In genomic region chr1:116910379-116911165, GRCh38 we compare ENCODE assay signal across 7 cellular contexts. TPM values are rescaled to one million over a fixed set of nuclear protein-coding genes. Genes with fewer than 3 reads are reported as not detected.
DNase-seq lines count a peak whose midpoint lies in the region; TF ChIP-seq lines count a peak whose summit lies in the region.

No MANE protein-coding gene starts in this region.

- WGBS in adrenal gland, 4 donors: 2 to 11% (median 4%) methylated on average over 15 to 63 of the region's 63 CpGs

- H3K4me1 Mint-ChIP-seq in HFFc6 (ENCODE audit: low read depth): no peaks in the 10 kb centered on the region

- TF ChIP-seq CTCF in adrenal gland (IDR thresholded peaks at IDR 0.05) (no peak), HFFc6 (IDR thresholded peaks at IDR 0.05) (no peak)

- H3K27ac ChIP-seq in adrenal gland: peak overlapping the region; percentile 26 to 90 (median 84)

- TF ChIP-seq POLR2A in adrenal gland (IDR thresholded peaks at IDR 0.05): no peak

- no peaks in the 10 kb centered on the region for H3K9me3 Mint-ChIP-seq in HFFc6

- H3K4me3 Mint-ChIP-seq in HFFc6: no peak overlapping the region

- H3K27me3 Mint-ChIP-seq in HFFc6 (ENCODE audit: insufficient read depth): peaks cover 10% of the 10 kb centered on the region

- H3K4me3 ChIP-seq in adrenal gland (peak overlapping the region in 3 of 4 donors; percentile 11 to 75 (median 68)), iPS-18c (ENCODE audit: insufficient read depth, low read depth, low read length) (peak overlapping the region; percentile 87)

- H3K36me3 ChIP-seq in adrenal gland (replicated peaks in 1 of 2): no peaks in the 10 kb centered on the region

- H3K27ac Mint-ChIP-seq in HFFc6: no peak overlapping the region

- H3K36me3 Mint-ChIP-seq in HFFc6 (ENCODE audit: low read depth): no peaks in the 10 kb centered on the region

- H3K9me3 ChIP-seq in adrenal gland (replicated peaks in 1 of 3) (no peaks in the 10 kb centered on the region), iPS-18c (ENCODE audit: control insufficient read depth, insufficient read depth, low read length) (no peaks in the 10 kb centered on the region)

- H3K27me3 ChIP-seq in adrenal gland: no peaks in the 10 kb centered on the region

- DNase-seq in GM19238 (ENCODE audit: insufficient read length, low spot score): peak; percentile 18
- DNase-seq in RPMI7951 (ENCODE audit: low read depth): peak; percentile 36
- peak; percentile 43 to 60 (median 51) for DNase-seq in adrenal gland
- DNase-seq in stimulated activated CD4-positive, alpha-beta T cell treated with anti-CD3 and anti-CD28 coated beads, Interleukin-15, amount 100 ng/mL, for 1 hour (ENCODE audit: low read depth in 1 of 2, low spot score in 1 of 2): peak; percentile 17 to 26
- no peak for DNase-seq in HFFc6
- DNase-seq in OCI-M2 (lab: John Stamatoyannopoulos, UW; ENCODE audit: unreplicated experiment): no peak

- intact Hi-C loops in adrenal gland (cut with DNase I): loop anchor here in 1 of 2 donors (10.0 kb wide), 2 partner anchors 74 to 144 kb away; no protein-coding TSS in a partner anchor

- H3K4me1 ChIP-seq in adrenal gland (replicated peaks in 1 of 2): peaks cover 20 to 51% of the 10 kb centered on the region in 2 donors

RNA-seq across cellular contexts. Expression of gene PTGFRN, which starts 0.9 kb away (rescaled TPM):
- 76.1 and 101 TPM in 2 replicates for total RNA-seq in RPMI7951 (2014; rRNA removed; shearing (Covaris generic))
- 100 to 1,000 TPM in 3 of 8 donors, 10 to 100 TPM in 5; 63.8 to 173 (median 69.1) TPM for total RNA-seq in adrenal gland
- polyA plus RNA-seq in adrenal gland: 10 to 100 TPM; 63.3 to 68.7 (median 64.6) TPM
- under 1 TPM in 1 of 6 experiments, not detected in 5; 0.14 TPM for total RNA-seq in HFFc6 (2021; fragmentation: NEBNext Ultra II Directional; extraction: Animal tissue kit (Norgen Biotek cat#: 25700))

Comparison
In these comparisons a context has a peak if more than half of its experiments do, and no peak if none do; other contexts are left out.
1. DNase-seq: peak in GM19238 (single experiment), RPMI7951 (single experiment), adrenal gland (7 of 7) and stimulated activated CD4-positive, alpha-beta T cell treated with anti-CD3 and anti-CD28 coated beads, Interleukin-15, amount 100 ng/mL, for 1 hour (2 of 2); none in HFFc6 (single experiment) and OCI-M2 (single experiment).
2. RNA of gene PTGFRN, which starts 0.9 kb away (total RNA-seq): 76.1 to 101 TPM in RPMI7951 and 63.8 to 173 TPM in adrenal gland; 0.14 TPM in HFFc6; every median in the first group is over 10 times any median in the second.